Comparison of ENCODE assay signal across 1 cellular context in the genomic region with DNA sequence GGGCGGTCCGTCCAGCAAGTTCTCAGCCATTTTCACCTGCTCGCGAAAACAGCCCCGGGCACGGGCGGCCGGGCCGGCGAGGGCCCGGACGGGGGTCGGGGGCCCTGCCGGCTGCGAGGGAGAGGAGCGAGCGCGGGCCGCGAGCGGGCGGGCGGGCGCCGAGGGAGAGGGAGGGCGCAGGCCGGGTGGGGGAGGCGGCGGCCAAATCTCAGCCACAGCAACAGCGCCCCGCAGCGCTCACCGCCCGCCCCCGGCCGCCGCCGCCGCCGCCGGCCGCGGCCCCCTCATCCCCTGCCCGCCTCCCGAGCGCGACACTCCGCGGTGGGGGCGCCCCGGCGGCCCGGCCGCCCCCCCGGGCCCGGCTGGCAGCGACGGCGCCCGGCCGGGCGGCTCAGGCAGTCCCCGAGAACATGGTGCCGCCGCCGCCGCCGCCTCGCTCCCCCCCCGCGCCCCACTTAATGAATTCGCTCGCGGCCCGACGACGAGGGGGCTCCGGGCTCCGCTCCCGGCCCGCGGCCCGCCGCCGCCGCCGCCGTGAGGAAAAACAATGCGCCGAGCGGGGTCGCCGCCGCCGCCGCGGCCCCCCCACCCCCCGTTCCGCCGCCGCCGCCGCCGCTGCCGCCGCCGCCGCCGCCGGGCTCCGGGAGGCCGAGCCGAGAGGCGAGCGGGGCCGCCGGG.
TF ChIP-seq lines count a peak whose summit lies in the region.

No MANE protein-coding gene starts in this region.

TF ChIP-seq in HepG2, 621 proteins besides CTCF, POLR2A, EP300 and RAD21 (continued from another document):
- TF ChIP-seq, protein P1, sequence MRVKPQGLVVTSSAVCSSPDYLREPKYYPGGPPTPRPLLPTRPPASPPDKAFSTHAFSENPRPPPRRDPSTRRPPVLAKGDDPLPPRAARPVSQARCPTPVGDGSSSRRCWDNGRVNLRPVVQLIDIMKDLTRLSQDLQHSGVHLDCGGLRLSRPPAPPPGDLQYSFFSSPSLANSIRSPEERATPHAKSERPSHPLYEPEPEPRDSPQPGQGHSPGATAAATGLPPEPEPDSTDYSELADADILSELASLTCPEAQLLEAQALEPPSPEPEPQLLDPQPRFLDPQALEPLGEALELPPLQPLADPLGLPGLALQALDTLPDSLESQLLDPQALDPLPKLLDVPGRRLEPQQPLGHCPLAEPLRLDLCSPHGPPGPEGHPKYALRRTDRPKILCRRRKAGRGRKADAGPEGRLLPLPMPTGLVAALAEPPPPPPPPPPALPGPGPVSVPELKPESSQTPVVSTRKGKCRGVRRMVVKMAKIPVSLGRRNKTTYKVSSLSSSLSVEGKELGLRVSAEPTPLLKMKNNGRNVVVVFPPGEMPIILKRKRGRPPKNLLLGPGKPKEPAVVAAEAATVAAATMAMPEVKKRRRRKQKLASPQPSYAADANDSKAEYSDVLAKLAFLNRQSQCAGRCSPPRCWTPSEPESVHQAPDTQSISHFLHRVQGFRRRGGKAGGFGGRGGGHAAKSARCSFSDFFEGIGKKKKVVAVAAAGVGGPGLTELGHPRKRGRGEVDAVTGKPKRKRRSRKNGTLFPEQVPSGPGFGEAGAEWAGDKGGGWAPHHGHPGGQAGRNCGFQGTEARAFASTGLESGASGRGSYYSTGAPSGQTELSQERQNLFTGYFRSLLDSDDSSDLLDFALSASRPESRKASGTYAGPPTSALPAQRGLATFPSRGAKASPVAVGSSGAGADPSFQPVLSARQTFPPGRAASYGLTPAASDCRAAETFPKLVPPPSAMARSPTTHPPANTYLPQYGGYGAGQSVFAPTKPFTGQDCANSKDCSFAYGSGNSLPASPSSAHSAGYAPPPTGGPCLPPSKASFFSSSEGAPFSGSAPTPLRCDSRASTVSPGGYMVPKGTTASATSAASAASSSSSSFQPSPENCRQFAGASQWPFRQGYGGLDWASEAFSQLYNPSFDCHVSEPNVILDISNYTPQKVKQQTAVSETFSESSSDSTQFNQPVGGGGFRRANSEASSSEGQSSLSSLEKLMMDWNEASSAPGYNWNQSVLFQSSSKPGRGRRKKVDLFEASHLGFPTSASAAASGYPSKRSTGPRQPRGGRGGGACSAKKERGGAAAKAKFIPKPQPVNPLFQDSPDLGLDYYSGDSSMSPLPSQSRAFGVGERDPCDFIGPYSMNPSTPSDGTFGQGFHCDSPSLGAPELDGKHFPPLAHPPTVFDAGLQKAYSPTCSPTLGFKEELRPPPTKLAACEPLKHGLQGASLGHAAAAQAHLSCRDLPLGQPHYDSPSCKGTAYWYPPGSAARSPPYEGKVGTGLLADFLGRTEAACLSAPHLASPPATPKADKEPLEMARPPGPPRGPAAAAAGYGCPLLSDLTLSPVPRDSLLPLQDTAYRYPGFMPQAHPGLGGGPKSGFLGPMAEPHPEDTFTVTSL (CRISPR knock-in tag; IDR thresholded peaks at IDR 0.05; ENCODE audit: borderline replicate concordance), result no peak
- no peak for TF ChIP-seq ZNF746 (CRISPR knock-in tag; IDR thresholded peaks at IDR 0.05)
- TF ChIP-seq SOX5 (CRISPR knock-in tag; IDR thresholded peaks at IDR 0.05; ENCODE audit: borderline replicate concordance), result no peak
- no peak for TF ChIP-seq ZNF614 (CRISPR knock-in tag; IDR thresholded peaks at IDR 0.05; ENCODE audit: borderline replicate concordance)
- no peak for TF ChIP-seq AKAP8 (CRISPR knock-in tag; IDR thresholded peaks at IDR 0.05)
- TF ChIP-seq ZNF570 (CRISPR knock-in tag; IDR thresholded peaks at IDR 0.05; ENCODE audit: borderline replicate concordance), result no peak
- TF ChIP-seq, protein P2, sequence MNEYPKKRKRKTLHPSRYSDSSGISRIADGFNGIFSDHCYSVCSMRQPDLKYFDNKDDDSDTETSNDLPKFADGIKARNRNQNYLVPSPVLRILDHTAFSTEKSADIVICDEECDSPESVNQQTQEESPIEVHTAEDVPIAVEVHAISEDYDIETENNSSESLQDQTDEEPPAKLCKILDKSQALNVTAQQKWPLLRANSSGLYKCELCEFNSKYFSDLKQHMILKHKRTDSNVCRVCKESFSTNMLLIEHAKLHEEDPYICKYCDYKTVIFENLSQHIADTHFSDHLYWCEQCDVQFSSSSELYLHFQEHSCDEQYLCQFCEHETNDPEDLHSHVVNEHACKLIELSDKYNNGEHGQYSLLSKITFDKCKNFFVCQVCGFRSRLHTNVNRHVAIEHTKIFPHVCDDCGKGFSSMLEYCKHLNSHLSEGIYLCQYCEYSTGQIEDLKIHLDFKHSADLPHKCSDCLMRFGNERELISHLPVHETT (CRISPR knock-in tag; conservative IDR thresholded peaks at IDR 0.05), result no peak
- TF ChIP-seq AGO2 (optimal IDR thresholded peaks at IDR 0.05; ENCODE audit: low read depth, low read length), result peak; percentile 67
- TF ChIP-seq ZNF605 (CRISPR knock-in tag; IDR thresholded peaks at IDR 0.05), result no peak
- TF ChIP-seq ZNF331 (CRISPR knock-in tag; IDR thresholded peaks at IDR 0.05), result no peak
